Comparison of ENCODE assay signal across 19 cellular contexts in the genomic region with DNA sequence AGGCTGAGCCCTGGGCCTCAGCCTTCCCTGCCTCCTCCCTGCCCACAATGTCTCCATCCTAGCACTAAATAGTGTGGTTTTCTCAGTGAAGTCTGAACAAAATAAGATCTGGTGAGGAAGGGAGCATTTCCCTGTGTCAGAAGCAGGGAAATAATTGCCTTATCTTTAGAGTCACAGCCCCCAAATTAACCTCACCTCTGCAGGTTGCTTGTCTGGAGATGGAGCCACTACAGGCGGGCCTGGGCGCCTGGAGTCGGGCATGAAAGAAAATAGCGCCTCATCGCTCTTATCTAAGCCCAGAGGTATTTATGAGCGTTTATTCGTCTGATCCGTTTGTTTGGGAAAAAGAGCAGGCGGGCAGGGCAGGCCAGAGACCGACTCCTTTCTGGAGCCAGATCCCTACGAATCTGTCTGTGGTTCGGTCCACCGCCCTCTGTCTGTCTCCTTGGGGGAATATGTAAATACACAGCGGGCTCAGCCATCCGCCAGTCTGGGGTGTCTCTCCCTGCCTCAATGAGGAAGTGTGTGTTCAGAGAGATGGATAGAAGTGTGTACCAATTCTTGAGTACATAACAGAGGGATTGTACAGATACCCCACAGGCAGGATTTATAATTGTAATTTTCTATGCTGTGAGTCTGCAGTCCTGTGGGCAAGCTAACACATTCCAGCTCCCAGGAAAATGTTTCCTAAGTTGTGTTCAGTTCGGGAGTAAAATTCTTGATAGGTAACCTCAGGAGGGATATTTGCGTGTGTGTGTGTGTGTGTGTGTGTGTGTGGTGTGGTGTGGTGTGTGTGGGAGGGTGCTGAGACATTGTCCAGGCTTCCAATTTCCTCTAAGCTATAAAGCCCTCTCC. TPM values are rescaled to one million over a fixed set of nuclear protein-coding genes. Genes with fewer than 3 reads are reported as not detected.
DNase-seq lines count a peak whose midpoint lies in the region; ATAC-seq and TF ChIP-seq lines count a peak whose summit lies in the region.
"Had no signal": no experiment of that assay in that cellular context is flagged by ENCODE, and none has a peak within 500 bp of the region (broad histone marks: within the 10 kb centered on the region; RNA-seq: fewer than 3 reads in every experiment).

No MANE protein-coding gene starts in this region.

- H3K27ac Mint-ChIP-seq in type B pancreatic cell: no peak overlapping the region
- H3K27ac Mint-ChIP-seq: activated CD4-positive, alpha-beta T cell treated with anti-CD3 and anti-CD28 coated beads, Interleukin-2, amount 10 ng/mL, durations not matched to agents 7 days and 5 days; neural progenitor cell had no signal

- DNase-seq in NCI-H748 (lab: John Stamatoyannopoulos, UW; ENCODE audit: unreplicated experiment) (peak; percentile 42), NCI-H748 treated with DMSO at 0.1 percent for 48 hours (lab: John Stamatoyannopoulos, UW) (no peak), type B pancreatic cell (ENCODE audit: extremely low spot score, unreplicated experiment) (no peak), occipital lobe (lab: John Stamatoyannopoulos, UW) (no peak)
- DNase-seq: 8988T; activated CD4-positive, alpha-beta T cell treated with anti-CD3 and anti-CD28 coated beads, Interleukin-2, amount 10 ng/mL, durations not matched to agents 7 days and 5 days; activated T-cell treated with anti-CD3 and anti-CD28 coated beads, Interleukin-2, amount 50 U/mL, for 4 hours; adrenal gland; CD8-positive, alpha-beta memory T cell; erythroblast; GM23248; heart right ventricle; left lung; NCI-H187 treated with DMSO at 0.1 percent for 48 hours had no signal

- no peaks in the 10 kb centered on the region for H3K9me3 Mint-ChIP-seq in type B pancreatic cell
- H3K9me3 Mint-ChIP-seq: activated CD4-positive, alpha-beta T cell treated with anti-CD3 and anti-CD28 coated beads, Interleukin-2, amount 10 ng/mL, durations not matched to agents 7 days and 5 days; activated T-cell treated with anti-CD3 and anti-CD28 coated beads, Interleukin-2, amount 50 U/mL, for 4 hours; CD8-positive, alpha-beta memory T cell had no signal

- H3K36me3 ChIP-seq in iPS-15b (ENCODE audit: control insufficient read depth, insufficient read depth, low read length): no peaks in the 10 kb centered on the region
- H3K36me3 ChIP-seq: heart right ventricle, left lung, neural progenitor cell had no signal

- ATAC-seq in HG03108 (IDR thresholded peaks at IDR 0.05; ENCODE audit: unreplicated experiment): no peak
- ATAC-seq: activated T-cell treated with anti-CD3 and anti-CD28 coated beads, Interleukin-2, amount 50 U/mL, for 4 hours; heart right ventricle; left lung had no signal

- H3K4me1 Mint-ChIP-seq in type B pancreatic cell (ENCODE audit: unreplicated experiment): peaks cover 36% of the 10 kb centered on the region

- H3K4me1 ChIP-seq in iPS-15b (ENCODE audit: control insufficient read depth, insufficient read depth, low read length): no peaks in the 10 kb centered on the region
- H3K4me1 ChIP-seq: neural progenitor cell had no signal

- H3K36me3 Mint-ChIP-seq in type B pancreatic cell: peaks cover 20% of the 10 kb centered on the region
- H3K36me3 Mint-ChIP-seq: CD8-positive, alpha-beta memory T cell had no signal

- H3K27me3 Mint-ChIP-seq in type B pancreatic cell: peaks cover 98% of the 10 kb centered on the region

- no peak overlapping the region for H3K9ac ChIP-seq in iPS-15b (ENCODE audit: low read depth, low read length)
- H3K9ac ChIP-seq: GM23248, neural progenitor cell had no signal

- H3K9me3 ChIP-seq in iPS-15b (ENCODE audit: control insufficient read depth, insufficient read depth, low read length): no peaks in the 10 kb centered on the region
- H3K9me3 ChIP-seq: adrenal gland, left lung had no signal

- H3K4me3 Mint-ChIP-seq in type B pancreatic cell: peak overlapping the region; percentile 69
- H3K4me3 Mint-ChIP-seq: activated CD4-positive, alpha-beta T cell treated with anti-CD3 and anti-CD28 coated beads, Interleukin-2, amount 10 ng/mL, durations not matched to agents 7 days and 5 days; activated T-cell treated with anti-CD3 and anti-CD28 coated beads, Interleukin-2, amount 50 U/mL, for 4 hours; neural progenitor cell had no signal

- no peak for TF ChIP-seq CTCF in type B pancreatic cell (conservative IDR thresholded peaks at IDR 0.05)

- H3K4me3 ChIP-seq in iPS-15b (ENCODE audit: low read depth, low read length): peak overlapping the region; percentile 20
- H3K4me3 ChIP-seq: adrenal gland, GM23248, heart right ventricle, left lung, neural progenitor cell had no signal

- H3K27me3 ChIP-seq in iPS-15b (ENCODE audit: control insufficient read depth, insufficient read depth, low read length): peaks cover 100% of the 10 kb centered on the region
- H3K27me3 ChIP-seq: adrenal gland had no signal

RNA-seq across cellular contexts. Expression of a gene that starts 4.3 kb away (rescaled TPM):
- total RNA-seq in type B pancreatic cell (ENCODE audit: low replicate concordance): 17.6 and 20.3 TPM in 2 replicates
- not detected for total RNA-seq in occipital lobe
- total RNA-seq: activated CD4-positive, alpha-beta T cell treated with anti-CD3 and anti-CD28 coated beads, Interleukin-2, amount 10 ng/mL, durations not matched to agents 7 days and 5 days; skeletal muscle tissue; T-helper 2 cell treated with Interferon-gamma antibody and Interleukin-4, amounts not matched to agents 100 ng/mL and 5 ng/mL, for 36 hours had no signal

RNA-seq across cellular contexts. Expression of a gene that starts 6.9 kb away (rescaled TPM):
- total RNA-seq in type B pancreatic cell (ENCODE audit: low replicate concordance) (10.1 and 20.8 TPM in 2 replicates), occipital lobe (not detected)
- total RNA-seq: activated CD4-positive, alpha-beta T cell treated with anti-CD3 and anti-CD28 coated beads, Interleukin-2, amount 10 ng/mL, durations not matched to agents 7 days and 5 days; CD8-positive, alpha-beta memory T cell; skeletal muscle tissue had no signal

RNA-seq across cellular contexts. Expression of a gene that starts 10.3 kb away (rescaled TPM):
- 9.8 and 11.7 TPM in 2 replicates for total RNA-seq in type B pancreatic cell (ENCODE audit: low replicate concordance)
- not detected for total RNA-seq in occipital lobe

RNA-seq across cellular contexts. Expression of a gene that starts 10.4 kb away (rescaled TPM):
- total RNA-seq in type B pancreatic cell (ENCODE audit: low replicate concordance): 46.9 and 93.7 TPM in 2 replicates
- total RNA-seq in occipital lobe: not detected

RNA-seq across cellular contexts. Expression of a gene that starts 14.6 kb away (rescaled TPM):
- total RNA-seq in type B pancreatic cell (ENCODE audit: low replicate concordance) (16.0 and 17.1 TPM in 2 replicates), occipital lobe (not detected)
- total RNA-seq: activated CD4-positive, alpha-beta T cell treated with anti-CD3 and anti-CD28 coated beads, Interleukin-2, amount 10 ng/mL, durations not matched to agents 7 days and 5 days; CD8-positive, alpha-beta memory T cell; GM23248; skeletal muscle tissue; T-helper 2 cell treated with Interferon-gamma antibody and Interleukin-4, amounts not matched to agents 100 ng/mL and 5 ng/mL, for 36 hours had no signal

Comparison
In these comparisons a context has a peak if more than half of its experiments do, and no peak if none do; other contexts are left out.
1. RNA of a gene that starts 4.3 kb away (total RNA-seq): 17.6 to 20.3 TPM in type B pancreatic cell; not detected in occipital lobe (single experiment); every median in the first group is over 10 times any median in the second.
2. RNA of a gene that starts 6.9 kb away (total RNA-seq): 10.1 to 20.8 TPM in type B pancreatic cell; not detected in occipital lobe (single experiment); every median in the first group is over 10 times any median in the second.
3. RNA of a gene that starts 10.3 kb away (total RNA-seq): 9.8 to 11.7 TPM in type B pancreatic cell; not detected in occipital lobe (single experiment); every median in the first group is over 10 times any median in the second.